In genomic region chr6:89454300-89454699, GRCh38 we compare ENCODE assay signal across 20 cellular contexts.
"Had no signal": no experiment of that assay in that cellular context is flagged by ENCODE, and none has a peak within 500 bp of the region (broad histone marks: within the 10 kb centered on the region; RNA-seq: fewer than 3 reads in every experiment).

No MANE protein-coding gene starts in this region.

- DNase-seq: activated CD4-positive, alpha-beta T cell treated with anti-CD3 and anti-CD28 coated beads for 48 hours; activated CD4-positive, alpha-beta T cell treated with anti-CD3 and anti-CD28 coated beads, Interleukin-2, amount 50 U/mL, for 4 hours; activated CD4-positive, CD25-positive, alpha-beta regulatory T cell treated with anti-CD3 and anti-CD28 coated beads, Interleukin-2, amount 50 U/mL, for 72 hours; activated CD8-positive, alpha-beta memory T cell treated with anti-CD3 and anti-CD28 coated beads, Interleukin-2, amount 50 U/mL, for 48 hours; activated CD8-positive, alpha-beta T cell treated with anti-CD3 and anti-CD28 coated beads, Interleukin-2, amount 10 ng/mL, durations not matched to agents 7 days and 5 days; activated effector memory CD4-positive, alpha-beta T cell treated with Interleukin-2 at 50 U/mL for 16 hours; activated naive CD4-positive, alpha-beta T cell; activated T-cell treated with anti-CD3 and anti-CD28 coated beads, Interleukin-2, amount 50 U/mL, for 1 hour; aorta; central memory CD4-positive, alpha-beta T cell; KG1; MV-4-11; NCI-H1417; NCI-H1930; NCI-H2171 treated with DMSO at 0.1 percent for 48 hours; NCI-H226; NCI-H82; SIG-M5 had no signal

- ATAC-seq: activated CD8-positive, alpha-beta T cell treated with anti-CD3 and anti-CD28 coated beads, Interleukin-2, amount 10 ng/mL, durations not matched to agents 7 days and 5 days; WTC11 had no signal

- FAIRE-seq: bronchial epithelial cell had no signal
